ENCODE assay signal across 24 cellular contexts in the genomic region with DNA sequence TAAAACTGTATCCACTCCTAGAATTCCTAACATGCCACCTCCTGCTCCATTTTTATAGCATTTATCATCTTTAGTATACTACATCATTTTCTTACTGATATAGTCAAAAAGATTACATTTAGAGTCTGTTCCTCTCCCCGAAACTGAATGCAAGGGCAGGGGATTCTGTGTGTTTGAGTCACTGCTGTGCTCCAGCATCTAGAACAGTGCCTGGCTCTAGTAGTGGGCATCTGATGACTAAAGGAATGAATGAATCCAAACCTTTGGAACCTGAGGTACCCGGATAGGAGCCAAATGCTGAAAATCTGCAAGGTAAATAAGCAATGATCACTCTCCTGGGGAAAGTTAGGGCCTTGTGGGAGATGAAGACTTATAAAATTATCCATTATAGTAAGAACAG.
"Had no signal": no experiment of that assay in that cellular context is flagged by ENCODE, and none has a peak within 500 bp of the region (broad histone marks: within the 10 kb centered on the region; RNA-seq: fewer than 3 reads in every experiment).

No MANE protein-coding gene starts in this region.

- H3K27ac ChIP-seq: adrenal gland, KMS-11, SJSA1 had no signal

- DNase-seq: activated CD4-positive, alpha-beta T cell treated with anti-CD3 and anti-CD28 coated beads for 48 hours; activated CD4-positive, alpha-beta T cell treated with anti-CD3 and anti-CD28 coated beads, Interleukin-2, amount 50 U/mL, for 4 hours; activated CD4-positive, CD25-positive, alpha-beta regulatory T cell treated with anti-CD3 and anti-CD28 coated beads, Interleukin-2, amount 50 U/mL, for 72 hours; activated CD8-positive, alpha-beta memory T cell treated with anti-CD3 and anti-CD28 coated beads, Interleukin-2, amount 10 ng/mL, durations not matched to agents 7 days and 5 days; activated naive CD4-positive, alpha-beta T cell treated with anti-CD3 and anti-CD28 coated beads, Interleukin-2, amount 50 U/mL, for 16 hours; activated naive CD8-positive, alpha-beta T cell treated with anti-CD3 and anti-CD28 coated beads, Interleukin-2, amount 10 ng/mL, durations not matched to agents 7 days and 5 days; activated T-cell treated with anti-CD3 and anti-CD28 coated beads, Interleukin-2, amount 50 U/mL, for 48 hours; adrenal gland; anterior cingulate cortex; MG63; NCI-H1105; NCI-H1436; NCI-H1694 treated with DMSO at 0.1 percent for 48 hours; NCI-H2029 treated with DMSO at 0.1 percent for 48 hours; NCI-H510A treated with DMSO at 0.1 percent for 48 hours; NCI-H69; NK-92 treated with Interleukin-12 subunit alpha and Interleukin-12 subunit beta, amount 100 ng/mL, for 24 hours; OCI-M1; RPMI8226; SHP77; SW 1271 had no signal

- H3K9me3 ChIP-seq: adrenal gland, MG63, SJSA1 had no signal

- ATAC-seq: activated CD8-positive, alpha-beta memory T cell treated with anti-CD3 and anti-CD28 coated beads, Interleukin-2, amount 10 ng/mL, durations not matched to agents 7 days and 5 days; SK-N-SH treated with all-trans-retinoic acid at 6 μM for 48 hours had no signal

- H3K4me3 ChIP-seq: adrenal gland, MG63, SJSA1 had no signal

- H3K4me2 ChIP-seq: KMS-11 had no signal

- H3K4me1 ChIP-seq: adrenal gland, SJSA1 had no signal

- H3K27me3 ChIP-seq: adrenal gland, MG63, SJSA1 had no signal

- H3K9ac ChIP-seq: KMS-11 had no signal
